8 cellular contexts compared by ENCODE assay signal in genomic region chr14:95291859-95292542, GRCh38. TPM values are rescaled to one million over a fixed set of nuclear protein-coding genes. Genes with fewer than 3 reads are reported as not detected.
DNase-seq lines count a peak whose midpoint lies in the region; ATAC-seq, FAIRE-seq and TF ChIP-seq lines count a peak whose summit lies in the region.

No MANE protein-coding gene starts in this region.

- no peak overlapping the region for H3K9ac ChIP-seq in fibroblast of lung (ENCODE audit: insufficient read depth, low read length)

- TF ChIP-seq CTCF in fibroblast of lung (conservative IDR thresholded peaks at IDR 0.05 in 1 of 2, IDR thresholded peaks at IDR 0.05 in 1 of 2; ENCODE audit: low read depth in 1 of 2, low read length in 2 of 2) (no peak), psoas muscle (IDR thresholded peaks at IDR 0.05) (no peak), WTC11 (IDR thresholded peaks at IDR 0.05) (no peak)

- no peak overlapping the region for H3K4me2 ChIP-seq in fibroblast of lung (ENCODE audit: extremely low read depth, insufficient read depth, low read length)

- H3K9me3 ChIP-seq in fibroblast of lung (ENCODE audit: control insufficient read depth, insufficient read depth, low read depth, low read length) = no peaks in the 10 kb centered on the region
- H3K9me3 ChIP-seq in psoas muscle = no peaks in the 10 kb centered on the region

- H3K27me3 ChIP-seq in fibroblast of lung (ENCODE audit: control insufficient read depth, insufficient read depth, low read length) (no peaks in the 10 kb centered on the region), psoas muscle (ENCODE audit: insufficient read depth in 3 of 3, low read length in 2 of 3) (no peaks in the 10 kb centered on the region)

- H3K79me2 ChIP-seq in fibroblast of lung (ENCODE audit: control insufficient read depth, insufficient read depth, low read length) = no peaks in the 10 kb centered on the region

- H3K9me3 Mint-ChIP-seq in WTC11 = peaks cover 22% of the 10 kb centered on the region
- H3K9me3 Mint-ChIP-seq in activated naive CD8-positive, alpha-beta T cell treated with anti-CD3 and anti-CD28 coated beads, Interleukin-2, amount 50 U/mL, for 24 hours = no peaks in the 10 kb centered on the region

- TF ChIP-seq POLR2A in H54 (IDR thresholded peaks at IDR 0.05; ENCODE audit: low read depth, low read length) = no peak

- H3K4me3 Mint-ChIP-seq in WTC11 = no peak overlapping the region
- no peak overlapping the region for H3K4me3 Mint-ChIP-seq in activated naive CD8-positive, alpha-beta T cell treated with anti-CD3 and anti-CD28 coated beads, Interleukin-2, amount 50 U/mL, for 24 hours

- POLR2A ChIA-PET in WTC11 (lab: Charles Lee) = no interaction called here

- no peaks in the 10 kb centered on the region for H3K27me3 Mint-ChIP-seq in WTC11 (ENCODE audit: low read depth)
- peaks cover 15% of the 10 kb centered on the region for H3K27me3 Mint-ChIP-seq in activated naive CD8-positive, alpha-beta T cell treated with anti-CD3 and anti-CD28 coated beads, Interleukin-2, amount 50 U/mL, for 24 hours

- WGBS in psoas muscle, 3 donors = 39 to 44% (median 40%) methylated on average over 6 of the region's 6 CpGs

- H4K20me1 ChIP-seq in fibroblast of lung (ENCODE audit: control insufficient read depth, extremely low read depth, insufficient read depth, low read length) = no peaks in the 10 kb centered on the region

- peaks cover 43% of the 10 kb centered on the region for H3K4me1 Mint-ChIP-seq in WTC11
- H3K4me1 Mint-ChIP-seq in activated naive CD8-positive, alpha-beta T cell treated with anti-CD3 and anti-CD28 coated beads, Interleukin-2, amount 50 U/mL, for 24 hours = no peaks in the 10 kb centered on the region

- H3K36me3 Mint-ChIP-seq in WTC11 = peaks cover 15% of the 10 kb centered on the region
- H3K36me3 Mint-ChIP-seq in activated naive CD8-positive, alpha-beta T cell treated with anti-CD3 and anti-CD28 coated beads, Interleukin-2, amount 50 U/mL, for 24 hours (ENCODE audit: low read depth) = no peaks in the 10 kb centered on the region

- CTCF ChIA-PET in WTC11 (lab: Charles Lee) = interaction anchor here (1.0 to 2.5 kb wide), 2 partner anchors 70 to 140 kb away, joined by 4 to 10 read pairs; no protein-coding TSS in a partner anchor

- H3K4me3 ChIP-seq in fibroblast of lung (replicated peaks in 1 of 4; ENCODE audit: control extremely low read depth in 1 of 4, insufficient read depth in 1 of 4, low read depth in 3 of 4, low read length in 4 of 4) = no peak overlapping the region
- H3K4me3 ChIP-seq in psoas muscle = no peak overlapping the region

- FAIRE-seq in H54 (lab: Jason Lieb, UNC) = peak; percentile 27

- DNase-seq in H54 (ENCODE audit: insufficient read length, low spot score) (no peak), NCI-H748 (lab: John Stamatoyannopoulos, UW; ENCODE audit: unreplicated experiment) (peak; percentile 83), fibroblast of lung (ENCODE audit: low read depth in 2 of 2) (peak; percentile 27 to 59), psoas muscle (peak; percentile 74 to 81), epidermal melanocyte (ENCODE audit: insufficient read length, low spot score) (no peak), WTC11 (ENCODE audit: low spot score) (no peak), ecto neural progenitor cell (ENCODE audit: low spot score) (no peak)
- no peak for DNase-seq in activated naive CD8-positive, alpha-beta T cell treated with anti-CD3 and anti-CD28 coated beads, Interleukin-2, amount 50 U/mL, for 24 hours

- intact Hi-C loops in psoas muscle (cut with DNase I) = no loop called here

- H3K27ac Mint-ChIP-seq in WTC11 = no peak overlapping the region
- no peak overlapping the region for H3K27ac Mint-ChIP-seq in activated naive CD8-positive, alpha-beta T cell treated with anti-CD3 and anti-CD28 coated beads, Interleukin-2, amount 50 U/mL, for 24 hours

- no peaks in the 10 kb centered on the region for H3K36me3 ChIP-seq in fibroblast of lung (ENCODE audit: control insufficient read depth, insufficient read depth, low read length)
- no peaks in the 10 kb centered on the region for H3K36me3 ChIP-seq in psoas muscle (ENCODE audit: insufficient read depth in 1 of 2, low read depth in 1 of 2)

- H3K4me1 ChIP-seq in fibroblast of lung (ENCODE audit: control insufficient read depth, extremely low read depth, insufficient read depth, low read length) (peaks cover 9% of the 10 kb centered on the region), psoas muscle (peaks cover 23% of the 10 kb centered on the region)

- H3K27ac ChIP-seq in fibroblast of lung (ENCODE audit: insufficient read depth, low read length) (no peak overlapping the region), psoas muscle (peak overlapping the region; percentile 70)

- ATAC-seq in psoas muscle = peak in 3 of 4 donors; percentile 53 to 74 (median 57)
- no peak for ATAC-seq in WTC11
- no peak for ATAC-seq in activated naive CD8-positive, alpha-beta T cell treated with anti-CD3 and anti-CD28 coated beads, Interleukin-2, amount 50 U/mL, for 24 hours

- H2AFZ ChIP-seq in fibroblast of lung (ENCODE audit: low read length) = no peak overlapping the region

TF ChIP-seq in WTC11, 78 proteins besides CTCF, POLR2A, EP300 and RAD21:
- TF ChIP-seq SOX15 (CRISPR knock-in tag; IDR thresholded peaks at IDR 0.05) (no peak), TP53 (CRISPR knock-in tag; IDR thresholded peaks at IDR 0.05) (no peak), GRHL2 (CRISPR knock-in tag; IDR thresholded peaks at IDR 0.05; ENCODE audit: insufficient replicate concordance, severe bottlenecking) (no peak), ETV6 (CRISPR knock-in tag; IDR thresholded peaks at IDR 0.05) (no peak)

RNA-seq across cellular contexts. Expression of gene CLMN, which starts 27.7 kb away (rescaled TPM):
- total RNA-seq in fibroblast of lung = 0.83 and 1.0 TPM in 2 replicates
- polyA plus RNA-seq in fibroblast of lung = 0.26 and 2.7 TPM in 2 replicates
- polyA plus RNA-seq in fibroblast of lung (2012) = 0.38 and 3.5 TPM in 2 replicates
- 1.8 TPM in 1 of 2 replicates, not detected in the other for polyA minus RNA-seq in fibroblast of lung (ENCODE audit: low replicate concordance)
- 1 to 10 TPM; 3.9 to 9.6 (median 6.3) TPM for total RNA-seq in psoas muscle
- polyA plus RNA-seq in psoas muscle = 1 to 10 TPM; 1.7 to 2.5 (median 2.1) TPM
- 10.4 to 12.2 TPM (median 10.8 TPM) in 3 replicates for total RNA-seq in WTC11 (2021)

Comparison
In these comparisons a context has a peak if more than half of its experiments do, and no peak if none do; other contexts are left out.
1. DNase-seq: peak in NCI-H748 (single experiment), fibroblast of lung (2 of 2) and psoas muscle (2 of 2); none in H54 (single experiment), epidermal melanocyte (single experiment), WTC11 (single experiment), activated naive CD8-positive, alpha-beta T cell treated with anti-CD3 and anti-CD28 coated beads, Interleukin-2, amount 50 U/mL, for 24 hours (single experiment) and ecto neural progenitor cell (single experiment).
2. ATAC-seq: peak in psoas muscle (3 of 4); none in WTC11 (single experiment) and activated naive CD8-positive, alpha-beta T cell treated with anti-CD3 and anti-CD28 coated beads, Interleukin-2, amount 50 U/mL, for 24 hours (single experiment).